Comparison of ENCODE assay signal across 1 cellular context in genomic region chr11:61516191-61516590, GRCh38.
TF ChIP-seq lines count a peak whose summit lies in the region.

No MANE protein-coding gene starts in this region.

TF ChIP-seq in endothelial cell of umbilical vein, 7 proteins besides CTCF, POLR2A, EP300 and RAD21 (continued from another document):
- TF ChIP-seq MYC (IDR thresholded peaks at IDR 0.05; ENCODE audit: low read depth, low read length) (no peak), JUN (IDR thresholded peaks at IDR 0.05; ENCODE audit: borderline replicate concordance, insufficient read depth, insufficient read length, low read depth) (no peak), MAX (IDR thresholded peaks at IDR 0.05; ENCODE audit: insufficient read depth, insufficient read length) (no peak), FOS (IDR thresholded peaks at IDR 0.05; ENCODE audit: borderline replicate concordance, insufficient read depth, low read length) (no peak), EZH2 (IDR thresholded peaks at IDR 0.05; ENCODE audit: borderline replicate concordance, low read depth, low read length, severe bottlenecking) (no peak)
